11 cellular contexts compared by ENCODE assay signal in the genomic region with DNA sequence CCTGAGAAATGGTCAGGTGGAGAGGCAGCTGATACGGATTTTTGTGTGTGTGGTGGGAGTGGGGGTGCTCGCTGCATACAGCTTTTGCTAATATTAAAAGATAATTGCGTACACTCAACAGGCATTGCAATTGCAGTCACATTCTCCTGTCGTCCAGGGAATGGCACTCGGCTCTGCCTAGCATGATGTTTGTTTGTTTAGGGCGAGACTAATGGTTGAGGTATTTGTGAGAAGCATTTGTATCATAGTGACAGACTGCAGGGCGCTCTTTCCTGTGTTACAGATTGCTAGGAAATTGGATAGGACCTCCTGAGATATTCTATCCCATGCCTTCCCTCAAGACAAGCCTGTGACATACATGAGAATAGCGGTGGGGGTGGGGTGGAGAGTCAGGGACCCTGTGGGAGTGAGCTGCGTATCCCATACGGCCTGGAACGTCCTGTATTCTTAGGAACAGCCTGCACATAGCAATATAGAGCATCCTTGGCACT.
A peak's percentile ranks its signal among the peaks of the same experiment; 100 is the strongest.
DNase-seq lines count a peak whose midpoint lies in the region; ATAC-seq, FAIRE-seq and TF ChIP-seq lines count a peak whose summit lies in the region.
"Had no signal": no experiment of that assay in that cellular context is flagged by ENCODE, and none has a peak within 500 bp of the region (broad histone marks: within the 10 kb centered on the region; RNA-seq: fewer than 3 reads in every experiment).

No MANE protein-coding gene starts in this region.

- H3K4me1 Mint-ChIP-seq in stimulated activated naive B cell treated with anti-CD40 and anti-IgM and Interleukin-4, amounts not matched to agents 10 μg/mL and 1 μg/mL and 100 μg/mL, for 72 hours, result no peaks in the 10 kb centered on the region

- H3K9me2 ChIP-seq in SK-N-SH (no peaks in the 10 kb centered on the region), hepatocyte (replicated peaks; ENCODE audit: insufficient read depth) (no peaks in the 10 kb centered on the region)

- no peak overlapping the region for H3K9ac ChIP-seq in SK-N-SH

- H2AFZ ChIP-seq in SK-N-SH (ENCODE audit: low read depth) (no peak overlapping the region), hepatocyte (no peak overlapping the region)

- no peaks in the 10 kb centered on the region for H3K9me3 Mint-ChIP-seq in stimulated activated naive B cell treated with anti-CD40 and anti-IgM and Interleukin-4, amounts not matched to agents 10 μg/mL and 1 μg/mL and 100 μg/mL, for 72 hours
- H3K9me3 Mint-ChIP-seq: T-helper 1 cell treated with Interleukin-12 subunit alpha and Interleukin-12 subunit beta and Interleukin-4 antibody, amounts not matched to agents 30 μg/mL and 1 μg/mL, for 36 hours had no signal

- peaks cover 0 to 4% of the 10 kb centered on the region in 2 donors for H3K36me3 Mint-ChIP-seq in stimulated activated naive B cell treated with anti-CD40 and anti-IgM and Interleukin-4, amounts not matched to agents 10 μg/mL and 1 μg/mL and 100 μg/mL, for 72 hours

- no peaks in the 10 kb centered on the region for H3K27me3 ChIP-seq in SK-N-SH (ENCODE audit: insufficient read depth)
- no peaks in the 10 kb centered on the region for H3K27me3 ChIP-seq in hepatocyte

- H3K27ac ChIP-seq in SK-N-SH (ENCODE audit: low read depth in 2 of 2, low read length in 1 of 2) (peak overlapping the region in 1 of 2 experiments; percentile 9; a peak in 1 of 4 replicates), hepatocyte (peak overlapping the region; percentile 33)
- H3K27ac ChIP-seq: prostate gland had no signal

- peaks cover 9% of the 10 kb centered on the region for H3F3A ChIP-seq in SK-N-SH (replicated peaks; ENCODE audit: insufficient read depth)

- no peak overlapping the region for H3K4me3 ChIP-seq in SK-N-SH (ENCODE audit: low read depth in 2 of 2, low read length in 1 of 2)
- no peak overlapping the region for H3K4me3 ChIP-seq in hepatocyte
- H3K4me3 ChIP-seq: prostate gland had no signal

- H4K20me1 ChIP-seq in SK-N-SH (ENCODE audit: insufficient read depth), result no peaks in the 10 kb centered on the region
- H4K20me1 ChIP-seq in hepatocyte (ENCODE audit: insufficient read depth, poor library complexity, severe bottlenecking), result no peaks in the 10 kb centered on the region

- no peak for DNase-seq in SK-N-SH
- peak; percentile 40 for DNase-seq in NCI-H524 treated with DMSO at 0.1 percent for 48 hours (lab: John Stamatoyannopoulos, UW)
- DNase-seq in hepatocyte (ENCODE audit: low spot score), result peak; percentile 48
- DNase-seq in urothelium cell line (ENCODE audit: low spot score), result peak; percentile 63
- DNase-seq in NCI-H1694 (lab: John Stamatoyannopoulos, UW), result no peak
- no peak for DNase-seq in stimulated activated naive B cell treated with anti-CD40 and anti-IgM and Interleukin-4, amounts not matched to agents 10 μg/mL and 1 μg/mL and 100 μg/mL, for 72 hours
- DNase-seq: NCI-H1092 had no signal

- no peaks in the 10 kb centered on the region for H3K27me3 Mint-ChIP-seq in stimulated activated naive B cell treated with anti-CD40 and anti-IgM and Interleukin-4, amounts not matched to agents 10 μg/mL and 1 μg/mL and 100 μg/mL, for 72 hours

- POLR2A ChIA-PET in SK-N-SH (lab: Yijun Ruan, JAX), result no interaction called here

- H3K9me3 ChIP-seq in SK-N-SH, result no peaks in the 10 kb centered on the region
- no peaks in the 10 kb centered on the region for H3K9me3 ChIP-seq in hepatocyte (ENCODE audit: low read depth)
- H3K9me3 ChIP-seq: prostate gland had no signal

- FAIRE-seq in urothelium cell line (lab: Jason Lieb, UNC), result no peak

- H3K27ac Mint-ChIP-seq in stimulated activated naive B cell treated with anti-CD40 and anti-IgM and Interleukin-4, amounts not matched to agents 10 μg/mL and 1 μg/mL and 100 μg/mL, for 72 hours, result no peak overlapping the region
- H3K27ac Mint-ChIP-seq: T-helper 1 cell treated with Interleukin-12 subunit alpha and Interleukin-12 subunit beta and Interleukin-4 antibody, amounts not matched to agents 30 μg/mL and 1 μg/mL, for 36 hours had no signal

- H3K79me2 ChIP-seq in SK-N-SH (ENCODE audit: insufficient read depth) (0 out of 2 replicates have a peak, but pooled peaks cover 3% of the 10 kb centered on the region), hepatocyte (no peaks in the 10 kb centered on the region)

- CTCF ChIA-PET in SK-N-SH (lab: Yijun Ruan, JAX), result no interaction called here

- H3K4me1 ChIP-seq in SK-N-SH (ENCODE audit: control insufficient read depth in 1 of 2, insufficient read depth in 2 of 2, low read depth in 1 of 2, low read length in 1 of 2), result peaks cover 5 to 22% of the 10 kb centered on the region in 2 experiments; a peak in 2 of 4 replicates
- H3K4me1 ChIP-seq in hepatocyte (ENCODE audit: insufficient read depth), result no peaks in the 10 kb centered on the region
- H3K4me1 ChIP-seq: prostate gland had no signal

- H3K4me3 Mint-ChIP-seq in stimulated activated naive B cell treated with anti-CD40 and anti-IgM and Interleukin-4, amounts not matched to agents 10 μg/mL and 1 μg/mL and 100 μg/mL, for 72 hours, result no peak overlapping the region
- H3K4me3 Mint-ChIP-seq: T-helper 1 cell treated with Interleukin-12 subunit alpha and Interleukin-12 subunit beta and Interleukin-4 antibody, amounts not matched to agents 30 μg/mL and 1 μg/mL, for 36 hours had no signal

- no peak overlapping the region for H3K4me2 ChIP-seq in SK-N-SH
- no peak overlapping the region for H3K4me2 ChIP-seq in hepatocyte

- WGBS in SK-N-SH (ENCODE audit: low lambda C conversion rate), result 82% methylated on average over 11 of the region's 11 CpGs
- WGBS in hepatocyte (ENCODE audit: low lambda C conversion rate, missing lambda C conversion rate), result 59% methylated on average over 11 of the region's 11 CpGs

- ATAC-seq in SK-N-SH treated with all-trans-retinoic acid at 6 μM for 48 hours (peak; percentile 83), GM21447 (IDR thresholded peaks at IDR 0.05; ENCODE audit: unreplicated experiment) (no peak)
- no peak for ATAC-seq in stimulated activated naive B cell treated with anti-CD40 and anti-IgM and Interleukin-4, amounts not matched to agents 10 μg/mL and 1 μg/mL and 100 μg/mL, for 72 hours (replicated peaks)

- TF ChIP-seq CTCF in SK-N-SH (IDR thresholded peaks at IDR 0.05), result no peak
- TF ChIP-seq CTCF in hepatocyte (IDR thresholded peaks at IDR 0.05; ENCODE audit: poor library complexity), result no peak

- H3K36me3 ChIP-seq in SK-N-SH (replicated peaks in 1 of 2; ENCODE audit: control insufficient read depth in 1 of 2, insufficient read depth in 2 of 2, low read length in 1 of 2), result peaks cover 0 to 6% of the 10 kb centered on the region in 2 experiments
- H3K36me3 ChIP-seq in hepatocyte (replicated peaks; ENCODE audit: insufficient read depth, low read depth), result no peaks in the 10 kb centered on the region
- H3K36me3 ChIP-seq: prostate gland had no signal

- no peak for TF ChIP-seq RAD21 in SK-N-SH (IDR thresholded peaks at IDR 0.05; ENCODE audit: low read length)

- no peak for TF ChIP-seq EP300 in SK-N-SH (IDR thresholded peaks at IDR 0.05; ENCODE audit: borderline replicate concordance in 1 of 2, low read depth in 1 of 2, low read length in 1 of 2)

TF ChIP-seq in SK-N-SH treated with all-trans-retinoic acid at 6 μM for 48 hours, 23 proteins besides CTCF, POLR2A, EP300 and RAD21:
- TF ChIP-seq, protein P1, sequence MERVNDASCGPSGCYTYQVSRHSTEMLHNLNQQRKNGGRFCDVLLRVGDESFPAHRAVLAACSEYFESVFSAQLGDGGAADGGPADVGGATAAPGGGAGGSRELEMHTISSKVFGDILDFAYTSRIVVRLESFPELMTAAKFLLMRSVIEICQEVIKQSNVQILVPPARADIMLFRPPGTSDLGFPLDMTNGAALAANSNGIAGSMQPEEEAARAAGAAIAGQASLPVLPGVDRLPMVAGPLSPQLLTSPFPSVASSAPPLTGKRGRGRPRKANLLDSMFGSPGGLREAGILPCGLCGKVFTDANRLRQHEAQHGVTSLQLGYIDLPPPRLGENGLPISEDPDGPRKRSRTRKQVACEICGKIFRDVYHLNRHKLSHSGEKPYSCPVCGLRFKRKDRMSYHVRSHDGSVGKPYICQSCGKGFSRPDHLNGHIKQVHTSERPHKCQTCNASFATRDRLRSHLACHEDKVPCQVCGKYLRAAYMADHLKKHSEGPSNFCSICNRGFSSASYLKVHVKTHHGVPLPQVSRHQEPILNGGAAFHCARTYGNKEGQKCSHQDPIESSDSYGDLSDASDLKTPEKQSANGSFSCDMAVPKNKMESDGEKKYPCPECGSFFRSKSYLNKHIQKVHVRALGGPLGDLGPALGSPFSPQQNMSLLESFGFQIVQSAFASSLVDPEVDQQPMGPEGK (CRISPR knock-in tag; IDR thresholded peaks at IDR 0.05; ENCODE audit: borderline replicate concordance), result no peak
- peak; percentile 51 for TF ChIP-seq ISL1 (CRISPR knock-in tag; IDR thresholded peaks at IDR 0.05)

TF ChIP-seq in SK-N-SH, 30 proteins besides CTCF, POLR2A, EP300 and RAD21 (continues in another document):
- TF ChIP-seq RXRA (IDR thresholded peaks at IDR 0.05; ENCODE audit: borderline replicate concordance, low read depth), result no peak
- no peak for TF ChIP-seq EZH2phosphoT487 (IDR thresholded peaks at IDR 0.05; ENCODE audit: borderline replicate concordance, low read depth)
- no peak for TF ChIP-seq YY1 (IDR thresholded peaks at IDR 0.05; ENCODE audit: low read depth)
- TF ChIP-seq POLR2AphosphoS5 (IDR thresholded peaks at IDR 0.05; ENCODE audit: low read depth, low read length), result no peak
- TF ChIP-seq GABPA (IDR thresholded peaks at IDR 0.05; ENCODE audit: low read depth), result no peak
- TF ChIP-seq ELF1 (IDR thresholded peaks at IDR 0.05), result no peak
- no peak for TF ChIP-seq JUND (IDR thresholded peaks at IDR 0.05)
- TF ChIP-seq MXI1 (IDR thresholded peaks at IDR 0.05; ENCODE audit: low read depth, low read length), result no peak
- no peak for TF ChIP-seq NRF1 (IDR thresholded peaks at IDR 0.05; ENCODE audit: low read depth, low read length)
- no peak for TF ChIP-seq MEF2A (IDR thresholded peaks at IDR 0.05; ENCODE audit: borderline replicate concordance, low read depth)
- TF ChIP-seq CHD2 (IDR thresholded peaks at IDR 0.05; ENCODE audit: low read length, partially characterized antibody), result no peak
- TF ChIP-seq, protein P2, sequence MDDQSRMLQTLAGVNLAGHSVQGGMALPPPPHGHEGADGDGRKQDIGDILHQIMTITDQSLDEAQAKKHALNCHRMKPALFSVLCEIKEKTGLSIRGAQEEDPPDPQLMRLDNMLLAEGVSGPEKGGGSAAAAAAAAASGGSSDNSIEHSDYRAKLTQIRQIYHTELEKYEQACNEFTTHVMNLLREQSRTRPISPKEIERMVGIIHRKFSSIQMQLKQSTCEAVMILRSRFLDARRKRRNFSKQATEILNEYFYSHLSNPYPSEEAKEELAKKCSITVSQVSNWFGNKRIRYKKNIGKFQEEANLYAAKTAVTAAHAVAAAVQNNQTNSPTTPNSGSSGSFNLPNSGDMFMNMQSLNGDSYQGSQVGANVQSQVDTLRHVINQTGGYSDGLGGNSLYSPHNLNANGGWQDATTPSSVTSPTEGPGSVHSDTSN (IDR thresholded peaks at IDR 0.05), result no peak

Comparison
In these comparisons a context has a peak if more than half of its experiments do, and no peak if none do; other contexts are left out.
1. DNase-seq: peak in NCI-H524 treated with DMSO at 0.1 percent for 48 hours (single experiment), hepatocyte (single experiment) and urothelium cell line (single experiment); none in SK-N-SH (single experiment), NCI-H1694 (single experiment) and stimulated activated naive B cell treated with anti-CD40 and anti-IgM and Interleukin-4, amounts not matched to agents 10 μg/mL and 1 μg/mL and 100 μg/mL, for 72 hours (single experiment).